In genomic region chr5:134648425-134649162, GRCh38 we compare ENCODE assay signal across 1 cellular context.
TF ChIP-seq lines count a peak whose summit lies in the region.

Gene SEC24A (plus strand): TSS chr5:134648785. CDS start chr5:134649077, 292 bp downstream.

TF ChIP-seq in HepG2, 621 proteins besides CTCF, POLR2A, EP300 and RAD21 (continued from another document and continues in another):
- peak; percentile 88; the same call in 1 of the 2 replicates for TF ChIP-seq KIAA2018 (CRISPR knock-in tag; IDR thresholded peaks at IDR 0.05; ENCODE audit: borderline replicate concordance)
- TF ChIP-seq BCLAF1 (IDR thresholded peaks at IDR 0.05), result no peak
- TF ChIP-seq ZNF543 (CRISPR knock-in tag; IDR thresholded peaks at IDR 0.05), result peak; percentile 66; the same call in 1 of the 2 replicates
- TF ChIP-seq HMG20B (CRISPR knock-in tag; conservative IDR thresholded peaks at IDR 0.05), result no peak; the same call in 1 of the 2 replicates
- TF ChIP-seq RNF2 (conservative IDR thresholded peaks at IDR 0.05; ENCODE audit: low read depth), result peak; percentile 88; the same call in 1 of the 2 replicates
- peak; percentile 44; the same call in 1 of the 2 replicates for TF ChIP-seq ZNF180 (CRISPR knock-in tag; IDR thresholded peaks at IDR 0.05; ENCODE audit: borderline replicate concordance, low read depth)
- TF ChIP-seq ZNF234 (CRISPR knock-in tag; conservative IDR thresholded peaks at IDR 0.05), result peak; percentile 95
- no peak for TF ChIP-seq JUNB (CRISPR knock-in tag; IDR thresholded peaks at IDR 0.05; ENCODE audit: borderline replicate concordance)
- TF ChIP-seq ZBTB37 (CRISPR knock-in tag; IDR thresholded peaks at IDR 0.05), result no peak
- 0 out of 2 replicates have a peak, but pooled peaks have one; percentile 82 for TF ChIP-seq ZNF850 (CRISPR knock-in tag; conservative IDR thresholded peaks at IDR 0.05)
- TF ChIP-seq PBX3 (CRISPR knock-in tag; IDR thresholded peaks at IDR 0.05; ENCODE audit: borderline replicate concordance), result no peak
- peak; percentile 43; the same call in 1 of the 2 replicates for TF ChIP-seq ZFP37 (CRISPR knock-in tag; IDR thresholded peaks at IDR 0.05; ENCODE audit: borderline replicate concordance)
- 0 out of 2 replicates have a peak, but pooled peaks have one; percentile 58 for TF ChIP-seq MTF2 (CRISPR knock-in tag; IDR thresholded peaks at IDR 0.05; ENCODE audit: borderline replicate concordance)
- TF ChIP-seq ZNF503 (CRISPR knock-in tag; IDR thresholded peaks at IDR 0.05), result no peak; the same call in none of the 2 replicates
- 0 out of 2 replicates have a peak, but pooled peaks have one; percentile 22 for TF ChIP-seq ZNF567 (CRISPR knock-in tag; IDR thresholded peaks at IDR 0.05; ENCODE audit: borderline replicate concordance)
- TF ChIP-seq ZFAT (CRISPR knock-in tag; conservative IDR thresholded peaks at IDR 0.05), result no peak
- no peak for TF ChIP-seq ZNF615 (CRISPR knock-in tag; IDR thresholded peaks at IDR 0.05; ENCODE audit: borderline replicate concordance)
- peak; percentile 98 for TF ChIP-seq ZNF501 (CRISPR knock-in tag; IDR thresholded peaks at IDR 0.05)
- TF ChIP-seq YEATS4 (CRISPR knock-in tag; IDR thresholded peaks at IDR 0.05; ENCODE audit: borderline replicate concordance), result peak; percentile 99
- TF ChIP-seq FIP1L1 (IDR thresholded peaks at IDR 0.05; ENCODE audit: borderline replicate concordance, insufficient read depth, low read depth, low read length), result no peak; the same call in 1 of the 2 replicates
- TF ChIP-seq ZFX (CRISPR knock-in tag; IDR thresholded peaks at IDR 0.05; ENCODE audit: low read depth), result peak; percentile 84
- peak; percentile 88 for TF ChIP-seq ZNF672 (CRISPR knock-in tag; IDR thresholded peaks at IDR 0.05)
- TF ChIP-seq U2AF2 (IDR thresholded peaks at IDR 0.05; ENCODE audit: low read depth, low read length), result no peak
- TF ChIP-seq ELF3 (CRISPR knock-in tag; IDR thresholded peaks at IDR 0.05), result peak; percentile 88
- peak; percentile 57 for TF ChIP-seq USF2 (IDR thresholded peaks at IDR 0.05; ENCODE audit: low read depth, low read length)
- TF ChIP-seq USF2 (CRISPR knock-in tag; IDR thresholded peaks at IDR 0.05; ENCODE audit: borderline replicate concordance), result peak; percentile 70
- TF ChIP-seq ZSCAN31 (CRISPR knock-in tag; IDR thresholded peaks at IDR 0.05; ENCODE audit: low read depth), result peak; percentile 85
- no peak for TF ChIP-seq RORA (CRISPR knock-in tag; IDR thresholded peaks at IDR 0.05)
- TF ChIP-seq SSRP1 (CRISPR knock-in tag; IDR thresholded peaks at IDR 0.05), result no peak
- TF ChIP-seq HMG20A (CRISPR knock-in tag; IDR thresholded peaks at IDR 0.05; ENCODE audit: borderline replicate concordance), result peak; percentile 58; the same call in 1 of the 2 replicates
- TF ChIP-seq ZNF660 (CRISPR knock-in tag; IDR thresholded peaks at IDR 0.05; ENCODE audit: borderline replicate concordance, low read depth), result no peak
- no peak for TF ChIP-seq MZF1 (CRISPR knock-in tag; IDR thresholded peaks at IDR 0.05; ENCODE audit: borderline replicate concordance)
- TF ChIP-seq FOXO1 (CRISPR knock-in tag; IDR thresholded peaks at IDR 0.05), result peak; percentile 65; the same call in 1 of the 2 replicates
- TF ChIP-seq ZNF329 (CRISPR knock-in tag; IDR thresholded peaks at IDR 0.05; ENCODE audit: low read depth), result peak; percentile 64; the same call in 1 of the 2 replicates
- no peak for TF ChIP-seq SYNCRIP (IDR thresholded peaks at IDR 0.05; ENCODE audit: insufficient read depth, low read depth, low read length)
- no peak for TF ChIP-seq ZKSCAN5 (CRISPR knock-in tag; IDR thresholded peaks at IDR 0.05)
- TF ChIP-seq ZNF280B (CRISPR knock-in tag; IDR thresholded peaks at IDR 0.05; ENCODE audit: borderline replicate concordance), result no peak; the same call in 1 of the 2 replicates
- peak; percentile 89 for TF ChIP-seq ZNF562 (CRISPR knock-in tag; IDR thresholded peaks at IDR 0.05; ENCODE audit: borderline replicate concordance)
- peak; percentile 48; the same call in 1 of the 2 replicates for TF ChIP-seq HCFC1 (IDR thresholded peaks at IDR 0.05; ENCODE audit: low read depth, low read length)
- TF ChIP-seq DDIT3 (CRISPR knock-in tag; IDR thresholded peaks at IDR 0.05), result no peak
- TF ChIP-seq SMAD3 (CRISPR knock-in tag; IDR thresholded peaks at IDR 0.05), result peak; percentile 92
- peak; percentile 82 for TF ChIP-seq JUN (CRISPR knock-in tag; IDR thresholded peaks at IDR 0.05)
- TF ChIP-seq ZNF674 (CRISPR knock-in tag; IDR thresholded peaks at IDR 0.05; ENCODE audit: low read depth), result no peak
- TF ChIP-seq ISL2 (CRISPR knock-in tag; IDR thresholded peaks at IDR 0.05), result peak; percentile 70
